In genomic region chr3:48428863-48429415, GRCh38 we compare ENCODE assay signal across 1 cellular context.
TF ChIP-seq lines count a peak whose summit lies in the region.

No MANE protein-coding gene starts in this region.

TF ChIP-seq in SK-N-SH, 30 proteins besides CTCF, POLR2A, EP300 and RAD21:
- TF ChIP-seq ELF1 (IDR thresholded peaks at IDR 0.05) (no peak), POLR2AphosphoS5 (IDR thresholded peaks at IDR 0.05; ENCODE audit: low read depth, low read length) (peak; percentile 17; the same call in 1 of the 2 replicates), CHD2 (IDR thresholded peaks at IDR 0.05; ENCODE audit: low read length, partially characterized antibody) (peak; percentile 12)
- TF ChIP-seq, protein P1, sequence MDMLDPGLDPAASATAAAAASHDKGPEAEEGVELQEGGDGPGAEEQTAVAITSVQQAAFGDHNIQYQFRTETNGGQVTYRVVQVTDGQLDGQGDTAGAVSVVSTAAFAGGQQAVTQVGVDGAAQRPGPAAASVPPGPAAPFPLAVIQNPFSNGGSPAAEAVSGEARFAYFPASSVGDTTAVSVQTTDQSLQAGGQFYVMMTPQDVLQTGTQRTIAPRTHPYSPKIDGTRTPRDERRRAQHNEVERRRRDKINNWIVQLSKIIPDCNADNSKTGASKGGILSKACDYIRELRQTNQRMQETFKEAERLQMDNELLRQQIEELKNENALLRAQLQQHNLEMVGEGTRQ (IDR thresholded peaks at IDR 0.05; ENCODE audit: borderline replicate concordance, low read depth, low read length) = no peak
